Comparison of ENCODE assay signal across 8 cellular contexts in the genomic region with DNA sequence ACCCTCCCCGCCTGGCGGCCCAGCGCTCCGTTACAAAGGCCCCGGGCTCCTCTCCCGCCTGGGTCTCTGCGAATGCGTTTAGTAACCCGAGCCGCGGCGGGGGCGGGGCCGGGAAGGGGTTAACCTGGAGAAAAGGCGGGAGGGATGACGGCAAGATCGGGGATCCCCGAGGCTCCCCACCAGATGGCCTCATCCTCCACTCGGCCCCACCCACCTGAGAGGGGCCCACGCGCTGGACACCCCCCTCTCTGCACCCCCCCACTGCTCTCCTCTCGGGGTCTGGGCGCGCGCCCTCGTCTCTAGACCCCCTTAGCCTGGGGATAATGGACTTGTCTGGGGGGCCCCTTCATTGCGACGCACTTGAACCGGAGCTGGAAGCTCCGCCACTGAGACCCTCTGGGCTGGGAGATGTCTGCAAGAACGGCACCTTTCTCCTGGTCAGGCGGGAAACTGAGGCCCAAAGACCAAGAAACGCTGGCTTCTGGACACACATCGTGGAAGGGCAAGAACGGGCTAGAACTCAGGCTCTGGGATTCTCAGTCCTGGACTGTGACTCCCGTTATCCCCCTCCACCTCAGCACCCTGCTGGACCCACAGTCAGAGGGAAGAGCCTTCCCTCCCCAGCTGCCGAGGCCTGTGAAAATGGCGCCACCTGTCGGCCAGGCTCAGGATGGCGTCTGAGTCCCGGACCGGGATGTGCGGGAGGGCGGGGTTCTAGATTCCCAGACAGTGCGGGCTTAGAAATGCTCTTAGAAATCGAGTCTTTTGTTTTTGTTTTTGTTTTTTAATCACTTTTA. TPM values are rescaled to one million over a fixed set of nuclear protein-coding genes. Genes with fewer than 3 reads are reported as not detected.
A peak's percentile ranks its signal among the peaks of the same experiment; 100 is the strongest.
DNase-seq lines count a peak whose midpoint lies in the region; ATAC-seq and TF ChIP-seq lines count a peak whose summit lies in the region.

No MANE protein-coding gene starts in this region.

- no peaks in the 10 kb centered on the region for H3K9me3 Mint-ChIP-seq in natural killer cell treated with Interleukin-12 subunit alpha and Interleukin-12 subunit beta and Interleukin-15 and Interleukin-18, amount 100 ng/mL, for 72 hours

- peaks cover 29 to 34% of the 10 kb centered on the region in 2 donors for H3K4me1 Mint-ChIP-seq in natural killer cell treated with Interleukin-12 subunit alpha and Interleukin-12 subunit beta and Interleukin-15 and Interleukin-18, amount 100 ng/mL, for 72 hours (ENCODE audit: low read depth in 2 of 2)

- peak overlapping the region; percentile 36 for H3K4me2 ChIP-seq in DND-41 (ENCODE audit: insufficient read depth, low read length)
- no peak overlapping the region for H3K4me2 ChIP-seq in Karpas-422 (ENCODE audit: low read depth, low read length, poor library complexity, severe bottlenecking)

- no peak overlapping the region for H3K27ac ChIP-seq in DND-41 (ENCODE audit: low read length)
- no peak overlapping the region for H3K27ac ChIP-seq in Karpas-422 (ENCODE audit: low read length)
- H3K27ac ChIP-seq in Peyer's patch = no peak overlapping the region

- DNase-seq in DND-41 = peak; percentile 83
- DNase-seq in Karpas-422 = peak; percentile 94
- peak; percentile 86 to 94 (median 94) for DNase-seq in Peyer's patch
- DNase-seq in activated T-cell treated with anti-CD3 and anti-CD28 coated beads, Interleukin-2, amount 50 U/mL, for 48 hours = peak; percentile 92 to 93
- peak; percentile 72 for DNase-seq in fibroblast of gingiva (ENCODE audit: low read depth)
- peak; percentile 82 for DNase-seq in natural killer cell treated with Interleukin-12 subunit alpha and Interleukin-12 subunit beta and Interleukin-15 and Interleukin-18, amount 100 ng/mL, for 72 hours (ENCODE audit: low spot score)
- peak; percentile 72 for DNase-seq in stimulated activated naive CD4-positive, alpha-beta T cell treated with Interleukin-2 at 50 U/mL for 16 hours (lab: John Stamatoyannopoulos, UW)

- H3K4me3 ChIP-seq in DND-41 (ENCODE audit: low read depth in 1 of 2, low read length in 2 of 2) = no peak overlapping the region
- no peak overlapping the region for H3K4me3 ChIP-seq in Karpas-422 (ENCODE audit: low read length)
- no peak overlapping the region for H3K4me3 ChIP-seq in Peyer's patch

- H3K36me3 ChIP-seq in DND-41 (ENCODE audit: insufficient read depth, low read length) = no peaks in the 10 kb centered on the region
- H3K36me3 ChIP-seq in Karpas-422 (ENCODE audit: insufficient read depth, low read length) = no peaks in the 10 kb centered on the region
- no peaks in the 10 kb centered on the region for H3K36me3 ChIP-seq in Peyer's patch

- H3K4me3 Mint-ChIP-seq in natural killer cell treated with Interleukin-12 subunit alpha and Interleukin-12 subunit beta and Interleukin-15 and Interleukin-18, amount 100 ng/mL, for 72 hours = no peak overlapping the region

- H3K27me3 ChIP-seq in DND-41 (ENCODE audit: insufficient read depth, low read length, poor library complexity) (peaks cover 11% of the 10 kb centered on the region), Karpas-422 (ENCODE audit: low read length) (no peaks in the 10 kb centered on the region), Peyer's patch (peaks cover 0 to 35% of the 10 kb centered on the region in 2 donors)

- H3K9me3 ChIP-seq in DND-41 (ENCODE audit: insufficient read depth, low read length, severe bottlenecking) (no peaks in the 10 kb centered on the region), Karpas-422 (ENCODE audit: low read length) (no peaks in the 10 kb centered on the region), Peyer's patch (no peaks in the 10 kb centered on the region)

- no peaks in the 10 kb centered on the region for H3K36me3 Mint-ChIP-seq in natural killer cell treated with Interleukin-12 subunit alpha and Interleukin-12 subunit beta and Interleukin-15 and Interleukin-18, amount 100 ng/mL, for 72 hours

- H3K79me2 ChIP-seq in DND-41 (ENCODE audit: insufficient read depth, low read length) (no peaks in the 10 kb centered on the region), Karpas-422 (ENCODE audit: low read length) (no peaks in the 10 kb centered on the region)

- no peak for TF ChIP-seq POLR2A in Peyer's patch (IDR thresholded peaks at IDR 0.05)

- H4K20me1 ChIP-seq in DND-41 (ENCODE audit: insufficient read depth, low read length) (no peaks in the 10 kb centered on the region; the same call in 1 of the 2 replicates), Karpas-422 (ENCODE audit: insufficient read depth, low read depth, low read length) (peaks cover 4% of the 10 kb centered on the region; the same call in 1 of the 2 replicates)

- peak; percentile 98 for TF ChIP-seq CTCF in DND-41 (IDR thresholded peaks at IDR 0.05; ENCODE audit: borderline replicate concordance, extremely low read depth, low read length, poor library complexity, severe bottlenecking)
- TF ChIP-seq CTCF in Peyer's patch (IDR thresholded peaks at IDR 0.05) = peak; percentile 93 to 98 (median 96)

- ATAC-seq in DND-41 (ENCODE audit: insufficient read depth, low read depth) (peak; percentile 84), GM19023 (IDR thresholded peaks at IDR 0.05; ENCODE audit: unreplicated experiment) (no peak)
- peak; percentile 78 to 79 for ATAC-seq in natural killer cell treated with Interleukin-12 subunit alpha and Interleukin-12 subunit beta and Interleukin-15 and Interleukin-18, amount 100 ng/mL, for 72 hours

- H3K4me1 ChIP-seq in DND-41 (ENCODE audit: insufficient read depth, low read length) = peaks cover 27% of the 10 kb centered on the region
- peaks cover 42% of the 10 kb centered on the region for H3K4me1 ChIP-seq in Karpas-422 (ENCODE audit: low read length)
- H3K4me1 ChIP-seq in Peyer's patch = peaks cover 12 to 69% (median 47%) of the 10 kb centered on the region in 4 donors

- peaks cover 22 to 32% of the 10 kb centered on the region in 2 donors for H3K27me3 Mint-ChIP-seq in natural killer cell treated with Interleukin-12 subunit alpha and Interleukin-12 subunit beta and Interleukin-15 and Interleukin-18, amount 100 ng/mL, for 72 hours

- no peaks in the 10 kb centered on the region for H3K9me2 ChIP-seq in Karpas-422 (replicated peaks; ENCODE audit: insufficient read depth, low read length)

- H3K9ac ChIP-seq in DND-41 (ENCODE audit: low read depth, low read length) = no peak overlapping the region
- H3K9ac ChIP-seq in Karpas-422 (ENCODE audit: low read length) = no peak overlapping the region

- H2AFZ ChIP-seq in DND-41 (ENCODE audit: low read depth, low read length) = peak overlapping the region; percentile 1; the same call in 1 of the 2 replicates
- H2AFZ ChIP-seq in Karpas-422 (ENCODE audit: low read length) = no peak overlapping the region

- H3K27ac Mint-ChIP-seq in natural killer cell treated with Interleukin-12 subunit alpha and Interleukin-12 subunit beta and Interleukin-15 and Interleukin-18, amount 100 ng/mL, for 72 hours = no peak overlapping the region

RNA-seq across cellular contexts. Expression of a gene that starts 2.9 kb away (rescaled TPM):
- total RNA-seq in Karpas-422 (2014; rRNA removed; shearing (Covaris generic); ENCODE audit: low replicate concordance) = 9.6 and 25.9 TPM in 2 replicates
- total RNA-seq in Peyer's patch = 100 to 1,000 TPM; 164 to 484 (median 329) TPM
- total RNA-seq in natural killer cell treated with Interleukin-12 subunit alpha and Interleukin-12 subunit beta and Interleukin-15 and Interleukin-18, amount 100 ng/mL, for 72 hours = 10 to 100 TPM; 28.1 to 59.0 TPM

RNA-seq across cellular contexts. Expression of a gene that starts 21.6 kb away (rescaled TPM):
- total RNA-seq in Karpas-422 (2014; rRNA removed; shearing (Covaris generic); ENCODE audit: low replicate concordance) = 49.7 and 98.2 TPM in 2 replicates
- 100 to 1,000 TPM in 2 of 4 donors, 10 to 100 TPM in 2; 73.4 to 121 (median 99.9) TPM for total RNA-seq in Peyer's patch
- 100 to 1,000 TPM; 131 to 149 TPM for total RNA-seq in natural killer cell treated with Interleukin-12 subunit alpha and Interleukin-12 subunit beta and Interleukin-15 and Interleukin-18, amount 100 ng/mL, for 72 hours
